In the genomic region with DNA sequence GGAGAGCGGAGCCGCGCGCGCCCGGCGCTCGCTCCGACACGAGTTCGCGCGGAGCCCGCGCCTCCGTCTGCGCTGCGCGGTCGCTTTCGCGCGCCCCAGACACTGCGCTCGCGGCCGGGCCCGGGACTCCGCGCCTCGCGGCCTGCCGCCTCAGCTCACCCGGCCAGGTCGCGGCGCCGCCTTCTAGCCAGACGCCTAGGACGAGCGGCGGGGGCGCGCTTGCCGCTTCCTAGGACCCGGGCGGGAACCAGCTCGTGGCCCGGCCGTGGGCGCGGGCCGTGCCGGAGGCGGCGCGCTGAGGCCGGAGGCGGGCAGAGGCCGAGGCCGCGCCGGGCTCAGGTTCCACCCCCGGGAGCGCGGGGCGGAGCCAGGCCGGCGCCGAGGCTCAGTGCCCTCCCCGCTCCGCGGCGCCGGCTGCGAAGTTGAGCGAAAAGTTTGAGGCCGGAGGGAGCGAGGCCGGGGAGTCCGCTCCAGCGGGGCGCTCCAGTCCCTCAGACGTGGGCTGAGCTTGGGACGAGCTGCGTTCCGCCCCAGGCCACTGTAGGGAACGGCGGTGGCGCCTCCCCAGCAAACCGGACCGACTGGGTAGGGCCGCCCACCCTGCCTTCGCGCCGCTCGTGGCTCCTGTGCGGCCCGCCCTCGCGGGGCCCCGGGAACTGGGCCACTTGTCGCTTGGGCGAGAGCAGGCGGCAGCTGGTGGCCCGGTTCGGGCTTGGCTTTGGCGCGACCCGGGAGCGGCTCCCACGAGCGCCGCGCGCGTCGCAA, we compare ENCODE assay signal across 1 cellular context.
TF ChIP-seq lines count a peak whose summit lies in the region.

A gene with protein sequence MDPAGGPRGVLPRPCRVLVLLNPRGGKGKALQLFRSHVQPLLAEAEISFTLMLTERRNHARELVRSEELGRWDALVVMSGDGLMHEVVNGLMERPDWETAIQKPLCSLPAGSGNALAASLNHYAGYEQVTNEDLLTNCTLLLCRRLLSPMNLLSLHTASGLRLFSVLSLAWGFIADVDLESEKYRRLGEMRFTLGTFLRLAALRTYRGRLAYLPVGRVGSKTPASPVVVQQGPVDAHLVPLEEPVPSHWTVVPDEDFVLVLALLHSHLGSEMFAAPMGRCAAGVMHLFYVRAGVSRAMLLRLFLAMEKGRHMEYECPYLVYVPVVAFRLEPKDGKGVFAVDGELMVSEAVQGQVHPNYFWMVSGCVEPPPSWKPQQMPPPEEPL (plus strand): TSS at position 388 of the 765 bp plus-strand sequence. CDS start 1,036 bp downstream, outside the sequence.

TF ChIP-seq in HepG2, 621 proteins besides CTCF, POLR2A, EP300 and RAD21 (continued from another document and continues in another):
- no peak for TF ChIP-seq HNF1A (IDR thresholded peaks at IDR 0.05; ENCODE audit: low read depth)
- TF ChIP-seq HNF1A (CRISPR knock-in tag; IDR thresholded peaks at IDR 0.05; ENCODE audit: borderline replicate concordance), result no peak; the same call in 1 of the 2 replicates
- peak; percentile 68; the same call in 1 of the 2 replicates for TF ChIP-seq ZNF253 (CRISPR knock-in tag; IDR thresholded peaks at IDR 0.05; ENCODE audit: borderline replicate concordance)
- peak; percentile 28; the same call in 1 of the 2 replicates for TF ChIP-seq ZNF3 (CRISPR knock-in tag; IDR thresholded peaks at IDR 0.05)
- TF ChIP-seq MTA3 (CRISPR knock-in tag; IDR thresholded peaks at IDR 0.05), result 0 out of 2 replicates have a peak, but pooled peaks have one; percentile 81
- TF ChIP-seq, protein P1, sequence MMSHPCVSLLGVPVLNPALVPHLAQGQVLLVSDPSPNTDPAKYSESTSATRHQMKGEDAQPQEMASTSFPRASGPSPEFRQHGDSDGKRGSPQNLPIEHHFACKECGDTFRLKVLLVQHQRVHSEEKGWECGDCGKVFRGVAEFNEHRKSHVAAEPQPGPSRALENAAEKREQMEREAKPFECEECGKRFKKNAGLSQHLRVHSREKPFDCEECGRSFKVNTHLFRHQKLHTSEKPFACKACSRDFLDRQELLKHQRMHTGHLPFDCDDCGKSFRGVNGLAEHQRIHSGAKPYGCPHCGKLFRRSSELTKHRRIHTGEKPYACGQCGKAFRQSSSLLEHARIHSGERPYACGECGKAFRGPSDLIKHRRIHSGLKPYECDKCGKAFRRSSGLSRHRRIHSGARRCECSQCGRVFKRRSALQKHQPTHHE (CRISPR knock-in tag; IDR thresholded peaks at IDR 0.05; ENCODE audit: borderline replicate concordance), result 0 out of 2 replicates have a peak, but pooled peaks have one; percentile 56
- 0 out of 2 replicates have a peak, but pooled peaks have one; percentile 65 for TF ChIP-seq POGK (CRISPR knock-in tag; conservative IDR thresholded peaks at IDR 0.05)
- TF ChIP-seq NONO (IDR thresholded peaks at IDR 0.05), result no peak
- peak; percentile 67 for TF ChIP-seq NONO (CRISPR knock-in tag; conservative IDR thresholded peaks at IDR 0.05)
- TF ChIP-seq KDM2A (CRISPR knock-in tag; IDR thresholded peaks at IDR 0.05; ENCODE audit: borderline replicate concordance, low read depth), result peak; percentile 56; the same call in 1 of the 2 replicates
- no peak for TF ChIP-seq ZKSCAN5 (CRISPR knock-in tag; IDR thresholded peaks at IDR 0.05)
- TF ChIP-seq ARNT2 (CRISPR knock-in tag; IDR thresholded peaks at IDR 0.05; ENCODE audit: low read depth), result peak; percentile 93; the same call in 1 of the 2 replicates
- peak; percentile 77; the same call in 1 of the 2 replicates for TF ChIP-seq ZNF225 (CRISPR knock-in tag; IDR thresholded peaks at IDR 0.05)
- TF ChIP-seq, protein P2, sequence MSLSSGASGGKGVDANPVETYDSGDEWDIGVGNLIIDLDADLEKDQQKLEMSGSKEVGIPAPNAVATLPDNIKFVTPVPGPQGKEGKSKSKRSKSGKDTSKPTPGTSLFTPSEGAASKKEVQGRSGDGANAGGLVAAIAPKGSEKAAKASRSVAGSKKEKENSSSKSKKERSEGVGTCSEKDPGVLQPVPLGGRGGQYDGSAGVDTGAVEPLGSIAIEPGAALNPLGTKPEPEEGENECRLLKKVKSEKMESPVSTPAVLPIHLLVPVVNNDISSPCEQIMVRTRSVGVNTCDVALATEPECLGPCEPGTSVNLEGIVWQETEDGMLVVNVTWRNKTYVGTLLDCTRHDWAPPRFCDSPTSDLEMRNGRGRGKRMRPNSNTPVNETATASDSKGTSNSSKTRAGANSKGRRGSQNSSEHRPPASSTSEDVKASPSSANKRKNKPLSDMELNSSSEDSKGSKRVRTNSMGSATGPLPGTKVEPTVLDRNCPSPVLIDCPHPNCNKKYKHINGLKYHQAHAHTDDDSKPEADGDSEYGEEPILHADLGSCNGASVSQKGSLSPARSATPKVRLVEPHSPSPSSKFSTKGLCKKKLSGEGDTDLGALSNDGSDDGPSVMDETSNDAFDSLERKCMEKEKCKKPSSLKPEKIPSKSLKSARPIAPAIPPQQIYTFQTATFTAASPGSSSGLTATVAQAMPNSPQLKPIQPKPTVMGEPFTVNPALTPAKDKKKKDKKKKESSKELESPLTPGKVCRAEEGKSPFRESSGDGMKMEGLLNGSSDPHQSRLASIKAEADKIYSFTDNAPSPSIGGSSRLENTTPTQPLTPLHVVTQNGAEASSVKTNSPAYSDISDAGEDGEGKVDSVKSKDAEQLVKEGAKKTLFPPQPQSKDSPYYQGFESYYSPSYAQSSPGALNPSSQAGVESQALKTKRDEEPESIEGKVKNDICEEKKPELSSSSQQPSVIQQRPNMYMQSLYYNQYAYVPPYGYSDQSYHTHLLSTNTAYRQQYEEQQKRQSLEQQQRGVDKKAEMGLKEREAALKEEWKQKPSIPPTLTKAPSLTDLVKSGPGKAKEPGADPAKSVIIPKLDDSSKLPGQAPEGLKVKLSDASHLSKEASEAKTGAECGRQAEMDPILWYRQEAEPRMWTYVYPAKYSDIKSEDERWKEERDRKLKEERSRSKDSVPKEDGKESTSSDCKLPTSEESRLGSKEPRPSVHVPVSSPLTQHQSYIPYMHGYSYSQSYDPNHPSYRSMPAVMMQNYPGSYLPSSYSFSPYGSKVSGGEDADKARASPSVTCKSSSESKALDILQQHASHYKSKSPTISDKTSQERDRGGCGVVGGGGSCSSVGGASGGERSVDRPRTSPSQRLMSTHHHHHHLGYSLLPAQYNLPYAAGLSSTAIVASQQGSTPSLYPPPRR (CRISPR knock-in tag; IDR thresholded peaks at IDR 0.05; ENCODE audit: borderline replicate concordance), result peak; percentile 53; the same call in 1 of the 2 replicates
- 0 out of 2 replicates have a peak, but pooled peaks have one; percentile 15 for TF ChIP-seq ZNF615 (CRISPR knock-in tag; IDR thresholded peaks at IDR 0.05; ENCODE audit: borderline replicate concordance)
- TF ChIP-seq FIP1L1 (IDR thresholded peaks at IDR 0.05; ENCODE audit: borderline replicate concordance, insufficient read depth, low read depth, low read length), result 0 out of 2 replicates have a peak, but pooled peaks have one; percentile 65
- TF ChIP-seq SATB2 (CRISPR knock-in tag; IDR thresholded peaks at IDR 0.05), result 0 out of 2 replicates have a peak, but pooled peaks have one; percentile 14
- peak; percentile 21; the same call in 1 of the 3 replicates for TF ChIP-seq MXI1 (IDR thresholded peaks at IDR 0.05; ENCODE audit: borderline replicate concordance, low read depth, low read length)
- peak; percentile 80; the same call in 1 of the 2 replicates for TF ChIP-seq KDM4B (CRISPR knock-in tag; IDR thresholded peaks at IDR 0.05)
- 0 out of 2 replicates have a peak, but pooled peaks have one; percentile 63 for TF ChIP-seq CENPBD1 (CRISPR knock-in tag; IDR thresholded peaks at IDR 0.05; ENCODE audit: borderline replicate concordance, low read depth)
- TF ChIP-seq HIC2 (CRISPR knock-in tag; IDR thresholded peaks at IDR 0.05; ENCODE audit: low read depth), result peak; percentile 31; the same call in 1 of the 2 replicates
- TF ChIP-seq, protein P3, sequence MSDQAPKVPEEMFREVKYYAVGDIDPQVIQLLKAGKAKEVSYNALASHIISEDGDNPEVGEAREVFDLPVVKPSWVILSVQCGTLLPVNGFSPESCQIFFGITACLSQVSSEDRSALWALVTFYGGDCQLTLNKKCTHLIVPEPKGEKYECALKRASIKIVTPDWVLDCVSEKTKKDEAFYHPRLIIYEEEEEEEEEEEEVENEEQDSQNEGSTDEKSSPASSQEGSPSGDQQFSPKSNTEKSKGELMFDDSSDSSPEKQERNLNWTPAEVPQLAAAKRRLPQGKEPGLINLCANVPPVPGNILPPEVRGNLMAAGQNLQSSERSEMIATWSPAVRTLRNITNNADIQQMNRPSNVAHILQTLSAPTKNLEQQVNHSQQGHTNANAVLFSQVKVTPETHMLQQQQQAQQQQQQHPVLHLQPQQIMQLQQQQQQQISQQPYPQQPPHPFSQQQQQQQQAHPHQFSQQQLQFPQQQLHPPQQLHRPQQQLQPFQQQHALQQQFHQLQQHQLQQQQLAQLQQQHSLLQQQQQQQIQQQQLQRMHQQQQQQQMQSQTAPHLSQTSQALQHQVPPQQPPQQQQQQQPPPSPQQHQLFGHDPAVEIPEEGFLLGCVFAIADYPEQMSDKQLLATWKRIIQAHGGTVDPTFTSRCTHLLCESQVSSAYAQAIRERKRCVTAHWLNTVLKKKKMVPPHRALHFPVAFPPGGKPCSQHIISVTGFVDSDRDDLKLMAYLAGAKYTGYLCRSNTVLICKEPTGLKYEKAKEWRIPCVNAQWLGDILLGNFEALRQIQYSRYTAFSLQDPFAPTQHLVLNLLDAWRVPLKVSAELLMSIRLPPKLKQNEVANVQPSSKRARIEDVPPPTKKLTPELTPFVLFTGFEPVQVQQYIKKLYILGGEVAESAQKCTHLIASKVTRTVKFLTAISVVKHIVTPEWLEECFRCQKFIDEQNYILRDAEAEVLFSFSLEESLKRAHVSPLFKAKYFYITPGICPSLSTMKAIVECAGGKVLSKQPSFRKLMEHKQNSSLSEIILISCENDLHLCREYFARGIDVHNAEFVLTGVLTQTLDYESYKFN (CRISPR knock-in tag; conservative IDR thresholded peaks at IDR 0.05), result peak; percentile 3; the same call in 1 of the 2 replicates
- TF ChIP-seq NCOR1 (IDR thresholded peaks at IDR 0.05; ENCODE audit: borderline replicate concordance, low read length), result no peak
- 0 out of 2 replicates have a peak, but pooled peaks have one; percentile 24 for TF ChIP-seq ZNF839 (CRISPR knock-in tag; IDR thresholded peaks at IDR 0.05; ENCODE audit: borderline replicate concordance)
- TF ChIP-seq PHF8 (CRISPR knock-in tag; IDR thresholded peaks at IDR 0.05), result peak; percentile 75
- no peak for TF ChIP-seq TOE1 (CRISPR knock-in tag; IDR thresholded peaks at IDR 0.05)
- TF ChIP-seq NKX3-1 (CRISPR knock-in tag; IDR thresholded peaks at IDR 0.05), result peak; percentile 36; the same call in 1 of the 2 replicates
- TF ChIP-seq PTBP1 (IDR thresholded peaks at IDR 0.05; ENCODE audit: low read depth, low read length, poor library complexity, severe bottlenecking), result peak; percentile 64
- 0 out of 2 replicates have a peak, but pooled peaks have one; percentile 12 for TF ChIP-seq ZNF143 (CRISPR knock-in tag; IDR thresholded peaks at IDR 0.05)
- peak; percentile 58; the same call in 1 of the 2 replicates for TF ChIP-seq LBX2 (CRISPR knock-in tag; IDR thresholded peaks at IDR 0.05; ENCODE audit: borderline replicate concordance)
